ENCODE assay signal across 10 cellular contexts in the genomic region with DNA sequence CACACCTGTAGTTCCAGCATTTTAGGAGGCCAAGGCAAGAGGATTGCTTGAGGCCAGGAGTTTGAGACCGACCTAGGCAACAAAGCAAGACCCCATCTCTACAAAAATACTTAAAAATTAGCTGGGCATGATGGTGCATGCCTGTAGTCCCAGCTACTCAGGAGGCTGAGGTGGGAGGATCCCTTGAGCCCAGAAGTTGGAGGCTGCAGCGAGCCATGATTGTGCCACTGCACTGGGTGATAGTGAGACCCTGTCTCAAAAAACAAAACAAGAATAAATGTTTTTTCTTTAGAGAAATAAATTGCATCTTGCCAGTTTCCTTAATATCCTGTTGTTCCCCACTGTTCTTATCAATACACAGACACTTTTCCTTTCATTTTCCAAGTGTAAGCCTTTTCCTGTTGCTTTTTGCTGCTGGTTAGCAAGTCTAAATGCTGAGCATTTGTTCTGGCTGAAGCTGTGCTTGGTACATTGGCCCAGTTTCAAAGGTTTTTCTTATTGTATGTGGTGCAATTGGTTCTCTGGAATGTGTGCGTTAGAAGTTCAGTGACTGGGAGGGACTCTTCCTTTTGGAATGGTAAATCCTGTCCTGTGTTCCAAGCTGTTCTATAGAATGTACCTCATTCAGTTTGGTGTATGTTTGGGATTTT.
A peak's percentile ranks its signal among the peaks of the same experiment; 100 is the strongest.
DNase-seq lines count a peak whose midpoint lies in the region; ATAC-seq and TF ChIP-seq lines count a peak whose summit lies in the region.
"Had no signal": no experiment of that assay in that cellular context is flagged by ENCODE, and none has a peak within 500 bp of the region (broad histone marks: within the 10 kb centered on the region; RNA-seq: fewer than 3 reads in every experiment).

No MANE protein-coding gene starts in this region.

- ATAC-seq in heart left ventricle (peak in 3 of 4 donors; percentile 3 to 29 (median 21)), Right ventricle myocardium inferior (no peak), GM21447 (IDR thresholded peaks at IDR 0.05; ENCODE audit: unreplicated experiment) (no peak)
- ATAC-seq in natural killer cell treated with Interleukin-12 subunit alpha and Interleukin-12 subunit beta and Interleukin-15 and Interleukin-18, amount 100 ng/mL, for 72 hours: no peak

- H3K27me3 ChIP-seq in heart left ventricle: no peaks in the 10 kb centered on the region
- no peaks in the 10 kb centered on the region for H3K27me3 ChIP-seq in esophagus squamous epithelium
- H3K27me3 ChIP-seq in mucosa of rectum (ENCODE audit: control insufficient read depth in 2 of 2, insufficient read depth in 2 of 2, low read length in 2 of 2): no peaks in the 10 kb centered on the region
- no peaks in the 10 kb centered on the region for H3K27me3 ChIP-seq in vagina

- no peaks in the 10 kb centered on the region for H3K9me3 ChIP-seq in heart left ventricle
- no peaks in the 10 kb centered on the region for H3K9me3 ChIP-seq in esophagus squamous epithelium
- H3K9me3 ChIP-seq in mucosa of rectum (ENCODE audit: control insufficient read depth in 2 of 2, low read length in 2 of 2): no peaks in the 10 kb centered on the region
- no peaks in the 10 kb centered on the region for H3K9me3 ChIP-seq in vagina

- H3K4me1 Mint-ChIP-seq in natural killer cell treated with Interleukin-12 subunit alpha and Interleukin-12 subunit beta and Interleukin-15 and Interleukin-18, amount 100 ng/mL, for 72 hours (ENCODE audit: low read depth in 2 of 2): peaks cover 28 to 29% of the 10 kb centered on the region in 2 donors
- peaks cover 44% of the 10 kb centered on the region for H3K4me1 Mint-ChIP-seq in type B pancreatic cell (ENCODE audit: unreplicated experiment)

- H3K9ac ChIP-seq in mucosa of rectum (ENCODE audit: low read depth in 1 of 2, low read length in 2 of 2): no peak overlapping the region

- no peaks in the 10 kb centered on the region for H3K36me3 Mint-ChIP-seq in natural killer cell treated with Interleukin-12 subunit alpha and Interleukin-12 subunit beta and Interleukin-15 and Interleukin-18, amount 100 ng/mL, for 72 hours
- no peaks in the 10 kb centered on the region for H3K36me3 Mint-ChIP-seq in type B pancreatic cell
- H3K36me3 Mint-ChIP-seq: activated naive CD8-positive, alpha-beta T cell treated with anti-CD3 and anti-CD28 coated beads, Interleukin-2, amount 10 ng/mL, durations not matched to agents 7 days and 5 days had no signal

- TF ChIP-seq POLR2A in heart left ventricle (IDR thresholded peaks at IDR 0.05): no peak
- TF ChIP-seq POLR2A in esophagus squamous epithelium (IDR thresholded peaks at IDR 0.05): no peak
- no peak for TF ChIP-seq POLR2A in vagina (IDR thresholded peaks at IDR 0.05)

- H3K4me3 Mint-ChIP-seq in natural killer cell treated with Interleukin-12 subunit alpha and Interleukin-12 subunit beta and Interleukin-15 and Interleukin-18, amount 100 ng/mL, for 72 hours: no peak overlapping the region
- no peak overlapping the region for H3K4me3 Mint-ChIP-seq in type B pancreatic cell
- H3K4me3 Mint-ChIP-seq: activated naive CD8-positive, alpha-beta T cell treated with anti-CD3 and anti-CD28 coated beads, Interleukin-2, amount 10 ng/mL, durations not matched to agents 7 days and 5 days had no signal

- H3K27ac Mint-ChIP-seq in natural killer cell treated with Interleukin-12 subunit alpha and Interleukin-12 subunit beta and Interleukin-15 and Interleukin-18, amount 100 ng/mL, for 72 hours: no peak overlapping the region
- no peak overlapping the region for H3K27ac Mint-ChIP-seq in type B pancreatic cell
- H3K27ac Mint-ChIP-seq: activated naive CD8-positive, alpha-beta T cell treated with anti-CD3 and anti-CD28 coated beads, Interleukin-2, amount 10 ng/mL, durations not matched to agents 7 days and 5 days had no signal

- intact Hi-C loops in heart left ventricle (cut with DNase I): loop anchor here in 1 of 10 donors (2.0 kb wide), 1 partner anchor 26 kb away; no protein-coding TSS in a partner anchor
- intact Hi-C loops in Right ventricle myocardium inferior (cut with DNase I): no loop called here
- intact Hi-C loops in esophagus squamous epithelium (cut with DNase I): no loop called here
- intact Hi-C loops in vagina (cut with DNase I): no loop called here

- no peaks in the 10 kb centered on the region for H3K27me3 Mint-ChIP-seq in natural killer cell treated with Interleukin-12 subunit alpha and Interleukin-12 subunit beta and Interleukin-15 and Interleukin-18, amount 100 ng/mL, for 72 hours
- H3K27me3 Mint-ChIP-seq in type B pancreatic cell: no peaks in the 10 kb centered on the region
- H3K27me3 Mint-ChIP-seq: activated naive CD8-positive, alpha-beta T cell treated with anti-CD3 and anti-CD28 coated beads, Interleukin-2, amount 10 ng/mL, durations not matched to agents 7 days and 5 days had no signal

- H3K27ac ChIP-seq in heart left ventricle (peak overlapping the region; percentile 67 to 92 (median 82)), esophagus squamous epithelium (peak overlapping the region in 3 of 4 donors; percentile 66 to 76 (median 71)), mucosa of rectum (ENCODE audit: low read depth in 2 of 2, low read length in 2 of 2) (peak overlapping the region; percentile 0 to 36), vagina (peak overlapping the region; percentile 76)

- H3K4me1 ChIP-seq in heart left ventricle: peaks cover 60 to 100% (median 98%) of the 10 kb centered on the region in 12 donors
- H3K4me1 ChIP-seq in esophagus squamous epithelium: peaks cover 59 to 100% (median 70%) of the 10 kb centered on the region in 3 donors
- peaks cover 16 to 41% of the 10 kb centered on the region in 2 donors for H3K4me1 ChIP-seq in mucosa of rectum (ENCODE audit: control insufficient read depth in 2 of 2, insufficient read depth in 2 of 2, low read length in 2 of 2)
- peaks cover 100% of the 10 kb centered on the region for H3K4me1 ChIP-seq in vagina

- H3K36me3 ChIP-seq in heart left ventricle (no peaks in the 10 kb centered on the region), esophagus squamous epithelium (no peaks in the 10 kb centered on the region), mucosa of rectum (ENCODE audit: control insufficient read depth in 2 of 2, insufficient read depth in 2 of 2, low read length in 2 of 2) (no peaks in the 10 kb centered on the region), vagina (no peaks in the 10 kb centered on the region)

- WGBS in heart left ventricle, 4 donors: 43 to 56% (median 47%) methylated on average over 3 of the region's 3 CpGs
- WGBS in esophagus squamous epithelium, 2 donors: 48 to 62% methylated on average over 3 of the region's 3 CpGs

- peak overlapping the region in 7 of 12 donors; percentile 3 to 22 (median 15) for H3K4me3 ChIP-seq in heart left ventricle
- peak overlapping the region in 1 of 4 donors; percentile 33 for H3K4me3 ChIP-seq in esophagus squamous epithelium
- peak overlapping the region in 1 of 2 donors; percentile 4 for H3K4me3 ChIP-seq in mucosa of rectum (ENCODE audit: low read length in 2 of 2)
- peak overlapping the region in 1 of 2 donors; percentile 6 for H3K4me3 ChIP-seq in vagina

- H3K9me3 Mint-ChIP-seq in natural killer cell treated with Interleukin-12 subunit alpha and Interleukin-12 subunit beta and Interleukin-15 and Interleukin-18, amount 100 ng/mL, for 72 hours: no peaks in the 10 kb centered on the region
- no peaks in the 10 kb centered on the region for H3K9me3 Mint-ChIP-seq in type B pancreatic cell
- H3K9me3 Mint-ChIP-seq: activated naive CD8-positive, alpha-beta T cell treated with anti-CD3 and anti-CD28 coated beads, Interleukin-2, amount 10 ng/mL, durations not matched to agents 7 days and 5 days had no signal

- DNase-seq in heart left ventricle (no peak), Right ventricle myocardium inferior (ENCODE audit: missing footprints) (no peak), esophagus squamous epithelium (lab: John Stamatoyannopoulos, UW) (no peak), vagina (ENCODE audit: extremely low spot score in 2 of 2) (no peak), type B pancreatic cell (ENCODE audit: extremely low spot score, unreplicated experiment) (no peak)
- no peak for DNase-seq in natural killer cell treated with Interleukin-12 subunit alpha and Interleukin-12 subunit beta and Interleukin-15 and Interleukin-18, amount 100 ng/mL, for 72 hours (ENCODE audit: low spot score)
- DNase-seq: activated naive CD8-positive, alpha-beta T cell treated with anti-CD3 and anti-CD28 coated beads, Interleukin-2, amount 10 ng/mL, durations not matched to agents 7 days and 5 days; NCI-H2227 treated with DMSO at 0.1 percent for 48 hours had no signal

- TF ChIP-seq CTCF in heart left ventricle (IDR thresholded peaks at IDR 0.05) (no peak), esophagus squamous epithelium (IDR thresholded peaks at IDR 0.05) (no peak), vagina (IDR thresholded peaks at IDR 0.05) (no peak), type B pancreatic cell (conservative IDR thresholded peaks at IDR 0.05) (no peak)

Comparison
In these comparisons a context has a peak if more than half of its experiments do, and no peak if none do; other contexts are left out.
1. ATAC-seq: peak in heart left ventricle (3 of 4); none in Right ventricle myocardium inferior (single experiment), natural killer cell treated with Interleukin-12 subunit alpha and Interleukin-12 subunit beta and Interleukin-15 and Interleukin-18, amount 100 ng/mL, for 72 hours (0 of 2) and GM21447 (single experiment).
2. H3K27ac ChIP-seq: peak in every context shown above with its lines; median percentile 82 in heart left ventricle; 76 in vagina; 71 in esophagus squamous epithelium; 18 in mucosa of rectum.